Comparison of ENCODE assay signal across 16 cellular contexts in genomic region chrX:13607356-13607995, GRCh38. TPM values are rescaled to one million over a fixed set of nuclear protein-coding genes. Genes with fewer than 3 reads are reported as not detected.
"Had no signal": no experiment of that assay in that cellular context is flagged by ENCODE, and none has a peak within 500 bp of the region (broad histone marks: within the 10 kb centered on the region; RNA-seq: fewer than 3 reads in every experiment).

No MANE protein-coding gene starts in this region.

- DNase-seq: activated gamma-delta T cell treated with Interleukin-2 at 50 U/mL for 16 hours; activated T-cell treated with anti-CD3 and anti-CD28 coated beads, Interleukin-2, amount 50 U/mL, for 1 hour; aorta; cerebellar nuclear complex; erythroblast; gastrocnemius medialis; hypothalamus; left cardiac atrium; naive B cell; spleen; stimulated activated CD4-positive, alpha-beta T cell treated with anti-CD3 and anti-CD28 coated beads, Interleukin-4, amount 100 ng/mL, for 1 hour; stimulated activated naive CD4-positive, alpha-beta T cell; T-helper 9 cell; upper lobe of left lung had no signal

- H3K27ac ChIP-seq: coronary artery, gastrocnemius medialis, spleen, upper lobe of left lung had no signal

- H3K4me3 ChIP-seq: coronary artery, gastrocnemius medialis, spleen, upper lobe of left lung had no signal

- ATAC-seq: activated naive CD4-positive, alpha-beta T cell treated with anti-CD3 and anti-CD28 coated beads, Interleukin-2, amount 50 U/mL, for 72 hours; gastrocnemius medialis; left cardiac atrium had no signal

- H3K9me3 ChIP-seq: gastrocnemius medialis, upper lobe of left lung had no signal

- H3K4me1 ChIP-seq: gastrocnemius medialis, spleen, upper lobe of left lung had no signal

- H3K27me3 ChIP-seq: gastrocnemius medialis, upper lobe of left lung had no signal

- H3K36me3 ChIP-seq: gastrocnemius medialis, spleen, upper lobe of left lung had no signal

RNA-seq across cellular contexts. Expression of gene EGFL6, which starts 38.1 kb away (rescaled TPM):
- polyA plus RNA-seq: aorta had no signal
